In genomic region chr19:49106648-49107135, GRCh38 we compare ENCODE assay signal across 8 cellular contexts.
DNase-seq lines count a peak whose midpoint lies in the region; ATAC-seq and TF ChIP-seq lines count a peak whose summit lies in the region.

No MANE protein-coding gene starts in this region.

- TF ChIP-seq POLR2A in NB4 (IDR thresholded peaks at IDR 0.05; ENCODE audit: extremely low read depth, insufficient read length) = no peak

- peaks cover 12% of the 10 kb centered on the region for H3K4me1 Mint-ChIP-seq in memory B cell
- peaks cover 17% of the 10 kb centered on the region for H3K4me1 Mint-ChIP-seq in stimulated activated effector memory CD8-positive, alpha-beta T cell treated with anti-CD3 and anti-CD28 coated beads, Interleukin-12 subunit alpha, Interleukin-12 subunit beta, amount 100 ng/mL, for 72 hours

- H3K4me3 ChIP-seq in NB4 (ENCODE audit: low read depth, low read length) = no peak overlapping the region
- H3K4me3 ChIP-seq in coronary artery = no peak overlapping the region

- POLR2A ChIA-PET in GM10248 (lab: Yijun Ruan, JAX) = no interaction called here

- no peaks in the 10 kb centered on the region for H3K27me3 Mint-ChIP-seq in memory B cell

- H3K4me3 Mint-ChIP-seq in memory B cell = no peak overlapping the region
- H3K4me3 Mint-ChIP-seq in stimulated activated effector memory CD8-positive, alpha-beta T cell treated with anti-CD3 and anti-CD28 coated beads, Interleukin-12 subunit alpha, Interleukin-12 subunit beta, amount 100 ng/mL, for 72 hours = no peak overlapping the region

- H3K27ac ChIP-seq in coronary artery = no peak overlapping the region

- TF ChIP-seq CTCF in GM10248 (IDR thresholded peaks at IDR 0.05; ENCODE audit: control extremely low read depth, extremely low read depth, low read depth, missing control alignments) (peak; percentile 77), NB4 (IDR thresholded peaks at IDR 0.05; ENCODE audit: low read depth, low read length) (peak; percentile 62), coronary artery (IDR thresholded peaks at IDR 0.05) (peak; percentile 57)

- no peak for DNase-seq in GM10248 (ENCODE audit: extremely low spot score)
- peak; percentile 70 for DNase-seq in NB4 (ENCODE audit: low read depth)
- peak; percentile 61 to 67 for DNase-seq in activated CD4-positive, alpha-beta T cell treated with anti-CD3 and anti-CD28 coated beads for 4 hours
- no peak for DNase-seq in coronary artery (ENCODE audit: low spot score)
- DNase-seq in memory B cell (ENCODE audit: low spot score in 2 of 2) = peak; percentile 64 to 66
- DNase-seq in stimulated activated effector memory CD8-positive, alpha-beta T cell treated with anti-CD3 and anti-CD28 coated beads, Interleukin-12 subunit alpha, Interleukin-12 subunit beta, amount 100 ng/mL, for 72 hours (ENCODE audit: low spot score in 2 of 2) = peak; percentile 57 to 76
- no peak for DNase-seq in NCI-H1092 treated with DMSO at 0.1 percent for 48 hours (lab: John Stamatoyannopoulos, UW)

- H3K9me3 Mint-ChIP-seq in memory B cell = no peaks in the 10 kb centered on the region
- H3K9me3 Mint-ChIP-seq in stimulated activated effector memory CD8-positive, alpha-beta T cell treated with anti-CD3 and anti-CD28 coated beads, Interleukin-12 subunit alpha, Interleukin-12 subunit beta, amount 100 ng/mL, for 72 hours = no peaks in the 10 kb centered on the region

- peaks cover 25% of the 10 kb centered on the region for H3K36me3 Mint-ChIP-seq in memory B cell
- H3K36me3 Mint-ChIP-seq in stimulated activated effector memory CD8-positive, alpha-beta T cell treated with anti-CD3 and anti-CD28 coated beads, Interleukin-12 subunit alpha, Interleukin-12 subunit beta, amount 100 ng/mL, for 72 hours = peaks cover 76% of the 10 kb centered on the region

- no peak overlapping the region for H3K27ac Mint-ChIP-seq in memory B cell
- peak overlapping the region; percentile 84 for H3K27ac Mint-ChIP-seq in stimulated activated effector memory CD8-positive, alpha-beta T cell treated with anti-CD3 and anti-CD28 coated beads, Interleukin-12 subunit alpha, Interleukin-12 subunit beta, amount 100 ng/mL, for 72 hours

- CTCF ChIA-PET in GM10248 (lab: Yijun Ruan, JAX) = interaction anchor here (0.8 to 3.0 kb wide), 15 partner anchors 8 to 114 kb away, joined by 3 to 22 read pairs (median 8); partner anchors contain the start of genes GYS1, LIN7B and RUVBL2

- ATAC-seq in memory B cell (ENCODE audit: low read depth) = peak; percentile 95
- ATAC-seq in stimulated activated effector memory CD8-positive, alpha-beta T cell treated with anti-CD3 and anti-CD28 coated beads, Interleukin-12 subunit alpha, Interleukin-12 subunit beta, amount 100 ng/mL, for 72 hours = peak; percentile 69
- ATAC-seq in GM18520 (IDR thresholded peaks at IDR 0.05; ENCODE audit: unreplicated experiment) = no peak

Comparison
In these comparisons a context has a peak if more than half of its experiments do, and no peak if none do; other contexts are left out.
1. DNase-seq: peak in NB4 (single experiment), activated CD4-positive, alpha-beta T cell treated with anti-CD3 and anti-CD28 coated beads for 4 hours (2 of 2), memory B cell (2 of 2) and stimulated activated effector memory CD8-positive, alpha-beta T cell treated with anti-CD3 and anti-CD28 coated beads, Interleukin-12 subunit alpha, Interleukin-12 subunit beta, amount 100 ng/mL, for 72 hours (2 of 2); none in GM10248 (single experiment), coronary artery (single experiment) and NCI-H1092 treated with DMSO at 0.1 percent for 48 hours (single experiment).
2. Peak in every context shown above with its lines, with median percentiles within 50 percentile points of each other: CTCF ChIP-seq.